ENCODE assay signal across 8 cellular contexts in genomic region chr1:114346480-114347029, GRCh38.
DNase-seq lines count a peak whose midpoint lies in the region; ATAC-seq and TF ChIP-seq lines count a peak whose summit lies in the region.

No MANE protein-coding gene starts in this region.

- peak overlapping the region; percentile 40 for H3K27ac ChIP-seq in temporal lobe (ENCODE audit: low read depth, low read length)

- H3K4me1 Mint-ChIP-seq in activated naive CD8-positive, alpha-beta T cell (ENCODE audit: low read depth), result peaks cover 29% of the 10 kb centered on the region
- H3K4me1 Mint-ChIP-seq in glutamatergic neuron (ENCODE audit: low read depth, unreplicated experiment), result peaks cover 23% of the 10 kb centered on the region

- DNase-seq in GM10266 (ENCODE audit: extremely low spot score) (peak; percentile 87), NCI-H1092 treated with DMSO at 0.1 percent for 48 hours (lab: John Stamatoyannopoulos, UW) (peak; percentile 88), glutamatergic neuron (peak; percentile 98), omental fat pad (ENCODE audit: low spot score) (peak; percentile 90)

- H3K4me3 Mint-ChIP-seq in activated naive CD8-positive, alpha-beta T cell, result peak overlapping the region; percentile 89
- peak overlapping the region; percentile 95 for H3K4me3 Mint-ChIP-seq in glutamatergic neuron (ENCODE audit: unreplicated experiment)

- no peaks in the 10 kb centered on the region for H3K9me3 Mint-ChIP-seq in activated naive CD8-positive, alpha-beta T cell (ENCODE audit: low read depth)
- H3K9me3 Mint-ChIP-seq in glutamatergic neuron (ENCODE audit: unreplicated experiment), result peaks cover 8% of the 10 kb centered on the region

- H3K36me3 Mint-ChIP-seq in activated naive CD8-positive, alpha-beta T cell, result no peaks in the 10 kb centered on the region
- no peaks in the 10 kb centered on the region for H3K36me3 Mint-ChIP-seq in glutamatergic neuron (ENCODE audit: unreplicated experiment)

- peak overlapping the region; percentile 74 for H3K27ac Mint-ChIP-seq in activated naive CD8-positive, alpha-beta T cell
- H3K27ac Mint-ChIP-seq in glutamatergic neuron (ENCODE audit: unreplicated experiment), result peak overlapping the region; percentile 93

- ATAC-seq in HG02642 (IDR thresholded peaks at IDR 0.05; ENCODE audit: poor library complexity, unreplicated experiment) (peak; percentile 99), SK-N-SH treated with all-trans-retinoic acid at 6 μM for 48 hours (peak; percentile 100), omental fat pad (ENCODE audit: low FRiP score) (peak; percentile 98)

- peak; percentile 100 for TF ChIP-seq CTCF in GM10266 (IDR thresholded peaks at IDR 0.05; ENCODE audit: control insufficient read depth, insufficient read depth, low read depth, missing control alignments)
- peak; percentile 100 for TF ChIP-seq CTCF in glutamatergic neuron (IDR thresholded peaks at IDR 0.05; ENCODE audit: partially characterized antibody, unreplicated experiment)
- peak in 2 of 3 donors; percentile 96 to 99 for TF ChIP-seq CTCF in omental fat pad (IDR thresholded peaks at IDR 0.05)

- H3K27me3 Mint-ChIP-seq in activated naive CD8-positive, alpha-beta T cell, result no peaks in the 10 kb centered on the region
- peaks cover 11% of the 10 kb centered on the region for H3K27me3 Mint-ChIP-seq in glutamatergic neuron (ENCODE audit: unreplicated experiment)

TF ChIP-seq in SK-N-SH treated with all-trans-retinoic acid at 6 μM for 48 hours, 23 proteins besides CTCF, POLR2A, EP300 and RAD21:
- TF ChIP-seq ARNTL (CRISPR knock-in tag; IDR thresholded peaks at IDR 0.05; ENCODE audit: borderline replicate concordance, low read depth) (no peak), CSRNP3 (CRISPR knock-in tag; IDR thresholded peaks at IDR 0.05) (no peak), RARB (CRISPR knock-in tag; IDR thresholded peaks at IDR 0.05) (no peak), POU6F1 (CRISPR knock-in tag; IDR thresholded peaks at IDR 0.05; ENCODE audit: borderline replicate concordance, low read depth) (no peak), SNAI2 (CRISPR knock-in tag; IDR thresholded peaks at IDR 0.05) (no peak), ESRRG (CRISPR knock-in tag; IDR thresholded peaks at IDR 0.05) (no peak), BACH2 (CRISPR knock-in tag; IDR thresholded peaks at IDR 0.05; ENCODE audit: borderline replicate concordance) (no peak), ZNF565 (CRISPR knock-in tag; conservative IDR thresholded peaks at IDR 0.05; ENCODE audit: low read depth) (no peak), CREB5 (CRISPR knock-in tag; IDR thresholded peaks at IDR 0.05; ENCODE audit: low read depth) (no peak), ZNF70 (CRISPR knock-in tag; IDR thresholded peaks at IDR 0.05) (no peak), CSDC2 (CRISPR knock-in tag; IDR thresholded peaks at IDR 0.05) (no peak), ZNF8 (CRISPR knock-in tag; IDR thresholded peaks at IDR 0.05) (no peak), GLIS3 (CRISPR knock-in tag; IDR thresholded peaks at IDR 0.05) (no peak), PPARA (CRISPR knock-in tag; IDR thresholded peaks at IDR 0.05; ENCODE audit: borderline replicate concordance) (no peak), TSHZ2 (CRISPR knock-in tag; IDR thresholded peaks at IDR 0.05) (no peak), ISL1 (CRISPR knock-in tag; IDR thresholded peaks at IDR 0.05) (no peak), ZC3H10 (CRISPR knock-in tag; IDR thresholded peaks at IDR 0.05) (no peak), ZFP3 (CRISPR knock-in tag; IDR thresholded peaks at IDR 0.05) (no peak), PATZ1 (CRISPR knock-in tag; IDR thresholded peaks at IDR 0.05; ENCODE audit: borderline replicate concordance) (no peak)

Comparison
In these comparisons a context has a peak if more than half of its experiments do, and no peak if none do; other contexts are left out.
1. Peak in every context shown above with its lines: DNase-seq, ATAC-seq and H3K27ac ChIP-seq.